In genomic region chr3:60651799-60652198, GRCh38 we compare ENCODE assay signal across 25 cellular contexts.
DNase-seq lines count a peak whose midpoint lies in the region; ATAC-seq, FAIRE-seq and TF ChIP-seq lines count a peak whose summit lies in the region.
"Had no signal": no experiment of that assay in that cellular context is flagged by ENCODE, and none has a peak within 500 bp of the region (broad histone marks: within the 10 kb centered on the region; RNA-seq: fewer than 3 reads in every experiment).

No MANE protein-coding gene starts in this region.

- no TSS peak for BruUV-seq in GM12878 (replicated peaks; lab: Mats Ljungman, UMichigan)

- H3K27ac ChIP-seq in KMS-11: no peak overlapping the region; the same call in 1 of the 2 replicates
- H3K27ac ChIP-seq in GM12878 (ENCODE audit: control insufficient read depth, insufficient read depth): no peak overlapping the region
- no peak overlapping the region for H3K27ac ChIP-seq in WERI-Rb-1
- no peak overlapping the region for H3K27ac ChIP-seq in SK-N-SH (ENCODE audit: low read depth in 2 of 2, low read length in 1 of 2)
- H3K27ac ChIP-seq: 22Rv1 had no signal

- 0% methylated on average over 3 of the region's 3 CpGs for WGBS in GM12878 (ENCODE audit: insufficient coverage, insufficient replicate concordance, low lambda C conversion rate, missing lambda C conversion rate)
- WGBS in SK-N-SH (ENCODE audit: low lambda C conversion rate): 55% methylated on average over 3 of the region's 3 CpGs

- H3K79me2 ChIP-seq in KMS-11 (ENCODE audit: insufficient read depth, low read depth): no peaks in the 10 kb centered on the region
- H3K79me2 ChIP-seq in GM12878 (ENCODE audit: control insufficient read depth, insufficient read depth, low read length): no peaks in the 10 kb centered on the region
- H3K79me2 ChIP-seq in SK-N-SH (ENCODE audit: insufficient read depth): no peaks in the 10 kb centered on the region; the same call in 1 of the 2 replicates

- H3K4me3 ChIP-seq in KMS-11 (IDR thresholded peaks at IDR 0.05; ENCODE audit: insufficient read depth, low read depth, low read length) (no peak overlapping the region), GM12878 (no peak overlapping the region), WERI-Rb-1 (ENCODE audit: low read depth, low read length) (no peak overlapping the region), SK-N-SH (ENCODE audit: low read depth in 2 of 2, low read length in 1 of 2) (no peak overlapping the region)

- H4K20me1 ChIP-seq in KMS-11 (ENCODE audit: insufficient read depth): no peaks in the 10 kb centered on the region
- H4K20me1 ChIP-seq in GM12878 (ENCODE audit: control insufficient read depth, insufficient read depth): no peaks in the 10 kb centered on the region
- no peaks in the 10 kb centered on the region for H4K20me1 ChIP-seq in SK-N-SH (ENCODE audit: insufficient read depth)

- no peaks in the 10 kb centered on the region for H3K27me3 ChIP-seq in KMS-11 (ENCODE audit: insufficient read depth, low read depth)
- no peaks in the 10 kb centered on the region for H3K27me3 ChIP-seq in GM12878 (replicated peaks in 1 of 2; ENCODE audit: control insufficient read depth in 2 of 2, insufficient read depth in 2 of 2, low read length in 1 of 2)
- H3K27me3 ChIP-seq in WERI-Rb-1 (ENCODE audit: insufficient read depth, low read depth, severe bottlenecking): no peaks in the 10 kb centered on the region
- H3K27me3 ChIP-seq in SK-N-SH (ENCODE audit: insufficient read depth): no peaks in the 10 kb centered on the region

- intact Hi-C loops in GM12878 (cut with micrococcal nuclease; ENCODE audit: unreplicated experiment): loop anchor here (5.0 to 10.0 kb wide), 2 partner anchors 94 to 603 kb away; partner anchors contain the start of gene FHIT

- H3K9ac ChIP-seq in KMS-11 (no peak overlapping the region), GM12878 (ENCODE audit: control insufficient read depth, insufficient read depth, low read length) (no peak overlapping the region), SK-N-SH (no peak overlapping the region)

- CTCF ChIA-PET in GM12878 (lab: Yijun Ruan, JAX): no interaction called here
- CTCF ChIA-PET in SK-N-SH (lab: Yijun Ruan, JAX): no interaction called here

- H2AFZ ChIP-seq in KMS-11 (ENCODE audit: low read depth) (no peak overlapping the region), GM12878 (ENCODE audit: control insufficient read depth, low read depth, low read length) (no peak overlapping the region), SK-N-SH (ENCODE audit: low read depth) (no peak overlapping the region)

- peak; percentile 36 for ATAC-seq in GM12878
- ATAC-seq in HG02588 (IDR thresholded peaks at IDR 0.05; ENCODE audit: unreplicated experiment): no peak
- ATAC-seq: PC-3, SK-N-SH treated with all-trans-retinoic acid at 6 μM for 48 hours, T-helper 17 cell had no signal

- no peaks in the 10 kb centered on the region for H3K36me3 ChIP-seq in KMS-11 (ENCODE audit: insufficient read depth)
- no peaks in the 10 kb centered on the region for H3K36me3 ChIP-seq in GM12878 (ENCODE audit: control insufficient read depth in 2 of 2, insufficient read depth in 2 of 2, low read length in 1 of 2)
- H3K36me3 ChIP-seq in WERI-Rb-1: no peaks in the 10 kb centered on the region
- no peaks in the 10 kb centered on the region for H3K36me3 ChIP-seq in SK-N-SH (replicated peaks in 1 of 2; ENCODE audit: control insufficient read depth in 1 of 2, insufficient read depth in 2 of 2, low read length in 1 of 2)

- peaks cover 24% of the 10 kb centered on the region for H3K4me1 ChIP-seq in KMS-11 (ENCODE audit: low read depth, poor library complexity, severe bottlenecking)
- H3K4me1 ChIP-seq in GM12878 (ENCODE audit: control insufficient read depth, insufficient read depth, low read length): no peaks in the 10 kb centered on the region
- H3K4me1 ChIP-seq in SK-N-SH (ENCODE audit: control insufficient read depth in 1 of 2, insufficient read depth in 2 of 2, low read depth in 1 of 2, low read length in 1 of 2): no peaks in the 10 kb centered on the region

- in situ Hi-C loops in GM12878 (cut with MboI): no loop called here

- H3F3A ChIP-seq in SK-N-SH (replicated peaks; ENCODE audit: insufficient read depth): no peaks in the 10 kb centered on the region

- POLR2A ChIA-PET in GM12878 (lab: Charles Lee): no interaction called here
- POLR2A ChIA-PET in SK-N-SH (lab: Yijun Ruan, JAX): no interaction called here

- H3K9me3 ChIP-seq in GM12878 (replicated peaks; ENCODE audit: control insufficient read depth, insufficient read depth, low read length) (no peaks in the 10 kb centered on the region), WERI-Rb-1 (ENCODE audit: severe bottlenecking) (no peaks in the 10 kb centered on the region), SK-N-SH (no peaks in the 10 kb centered on the region)

- no peak for TF ChIP-seq CTCF in KMS-11 (conservative IDR thresholded peaks at IDR 0.05; ENCODE audit: low read depth, low read length)
- TF ChIP-seq CTCF in GM12878 (IDR thresholded peaks at IDR 0.05 in 2 of 3, conservative IDR thresholded peaks at IDR 0.05 in 1 of 3; ENCODE audit: control insufficient read depth in 2 of 3, extremely low read depth in 1 of 3, insufficient read depth in 1 of 3, low read depth in 3 of 3, low read length in 3 of 3): no peak
- no peak for TF ChIP-seq CTCF in WERI-Rb-1 (IDR thresholded peaks at IDR 0.05; ENCODE audit: low read depth, low read length)
- TF ChIP-seq CTCF in SK-N-SH (IDR thresholded peaks at IDR 0.05): no peak

- FAIRE-seq in GM12878 (lab: Jason Lieb, UNC): peak; percentile 52
- FAIRE-seq: D721Med, GM12892, HTR-8/SVneo had no signal

- no peaks in the 10 kb centered on the region for H3K9me2 ChIP-seq in SK-N-SH

- RAD21 ChIA-PET in GM12878 (lab: Charles Lee; ENCODE audit: unreplicated experiment): no interaction called here

- SMC1A ChIA-PET in GM12878 (lab: Charles Lee; ENCODE audit: uncharacterized antibody, unreplicated experiment): interaction anchor here (0.7 to 0.9 kb wide), 2 partner anchors 45 to 95 kb away, joined by 3 to 4 read pairs; no protein-coding TSS in a partner anchor

- no peak for TF ChIP-seq RAD21 in GM12878 (IDR thresholded peaks at IDR 0.05; ENCODE audit: insufficient read depth, low read depth, low read length)
- no peak for TF ChIP-seq RAD21 in SK-N-SH (IDR thresholded peaks at IDR 0.05; ENCODE audit: low read length)

- DNase-seq in NOMO-1 treated with DMSO at 0.1 percent for 48 hours (lab: John Stamatoyannopoulos, UW; ENCODE audit: unreplicated experiment) (peak; percentile 32), NOMO-1 treated with dmso at 0.1 percent for 144 hours (lab: John Stamatoyannopoulos, UW; ENCODE audit: unreplicated experiment) (no peak), GM12878 (ENCODE audit: low read depth, low spot score) (peak; percentile 8), WERI-Rb-1 (no peak), SK-N-SH (no peak)
- DNase-seq: CD4-positive, alpha-beta T cell; DMS53; EL; GDM1; GOT3; HCEC 1CT; KBM-7; MM.1S; NCI-H2029; NCI-H2227 treated with DMSO at 0.1 percent for 48 hours; NCI-H526 treated with DMSO at 0.1 percent for 48 hours; PC-3; T-helper 17 cell had no signal

- TF ChIP-seq EP300 in GM12878 (IDR thresholded peaks at IDR 0.05; ENCODE audit: borderline replicate concordance in 1 of 2, control insufficient read depth in 1 of 2, low read depth in 2 of 2, low read length in 2 of 2) (no peak), SK-N-SH (IDR thresholded peaks at IDR 0.05; ENCODE audit: borderline replicate concordance in 1 of 2, low read depth in 1 of 2, low read length in 1 of 2) (no peak)

- peak overlapping the region; percentile 38; the same call in 1 of the 2 replicates for H3K4me2 ChIP-seq in KMS-11
- H3K4me2 ChIP-seq in GM12878 (ENCODE audit: control insufficient read depth, insufficient read depth): no peak overlapping the region
- H3K4me2 ChIP-seq in SK-N-SH: no peak overlapping the region

- no peak for TF ChIP-seq POLR2A in GM12878 (IDR thresholded peaks at IDR 0.05; ENCODE audit: low read depth, low read length)

TF ChIP-seq in GM12878, 131 proteins besides CTCF, POLR2A, EP300 and RAD21 (continues in another document):
- TF ChIP-seq IKZF2 (IDR thresholded peaks at IDR 0.05) (peak; percentile 17 to 22; a peak in 2 of 4 replicates), MTA2 (IDR thresholded peaks at IDR 0.05; ENCODE audit: low read depth) (peak; percentile 15; the same call in 1 of the 2 replicates), LARP7 (IDR thresholded peaks at IDR 0.05) (no peak), MYB (IDR thresholded peaks at IDR 0.05; ENCODE audit: borderline replicate concordance, low read depth, low read length) (no peak), JUND (IDR thresholded peaks at IDR 0.05; ENCODE audit: low read depth, low read length) (no peak), MEF2B (IDR thresholded peaks at IDR 0.05; ENCODE audit: partially characterized antibody, poor library complexity, severe bottlenecking) (peak; percentile 29), JUNB (IDR thresholded peaks at IDR 0.05) (no peak), FOXK2 (IDR thresholded peaks at IDR 0.05) (no peak), SRF (IDR thresholded peaks at IDR 0.05; ENCODE audit: low read depth in 2 of 2, low read length in 2 of 2) (no peak)

TF ChIP-seq in SK-N-SH, 30 proteins besides CTCF, POLR2A, EP300 and RAD21 (continues in another document):
- TF ChIP-seq GABPA (IDR thresholded peaks at IDR 0.05; ENCODE audit: low read depth) (no peak), TAF1 (IDR thresholded peaks at IDR 0.05; ENCODE audit: borderline replicate concordance, low read depth, low read length) (no peak), SMC3 (IDR thresholded peaks at IDR 0.05; ENCODE audit: low read depth, low read length) (no peak), FOXJ3 (CRISPR knock-in tag; IDR thresholded peaks at IDR 0.05) (no peak), GATA2 (CRISPR knock-in tag; IDR thresholded peaks at IDR 0.05) (no peak), POLR2AphosphoS5 (IDR thresholded peaks at IDR 0.05; ENCODE audit: low read depth, low read length) (no peak), USF1 (IDR thresholded peaks at IDR 0.05; ENCODE audit: borderline replicate concordance, low read depth) (no peak), SIN3A (IDR thresholded peaks at IDR 0.05; ENCODE audit: borderline replicate concordance, low read depth, low read length) (no peak)

Comparison
In these comparisons a context has a peak if more than half of its experiments do, and no peak if none do; other contexts are left out.
1. DNase-seq: peak in NOMO-1 treated with DMSO at 0.1 percent for 48 hours (single experiment) and GM12878 (single experiment); none in NOMO-1 treated with dmso at 0.1 percent for 144 hours (single experiment), WERI-Rb-1 (single experiment) and SK-N-SH (single experiment).